ENCODE assay signal across 8 cellular contexts in genomic region chr19:6092329-6093286, GRCh38. TPM values are rescaled to one million over a fixed set of nuclear protein-coding genes. Genes with fewer than 3 reads are reported as not detected.
A peak's percentile ranks its signal among the peaks of the same experiment; 100 is the strongest.
DNase-seq lines count a peak whose midpoint lies in the region; ATAC-seq and TF ChIP-seq lines count a peak whose summit lies in the region.

No MANE protein-coding gene starts in this region.

- H3K36me3 ChIP-seq in HEK293 (ENCODE audit: control insufficient read depth in 2 of 2, insufficient read depth in 1 of 2, low read length in 2 of 2): no peaks in the 10 kb centered on the region

- ATAC-seq in GM21723 (IDR thresholded peaks at IDR 0.05; ENCODE audit: unreplicated experiment) (no peak), HG03025 (IDR thresholded peaks at IDR 0.05; ENCODE audit: low FRiP score, unreplicated experiment) (no peak), GM18520 (IDR thresholded peaks at IDR 0.05; ENCODE audit: unreplicated experiment) (no peak)

- POLR2A ChIA-PET in HEK293 (lab: Yijun Ruan, JAX): interaction anchor here (0.6 kb wide), 2 partner anchors 102 to 470 kb away, joined by 3 to 5 read pairs; partner anchors contain the start of genes SAFB and SAFB2

- no peak for TF ChIP-seq CTCF in HEK293 (tag by site-specific recombination; IDR thresholded peaks at IDR 0.05)
- no peak for TF ChIP-seq CTCF in fibroblast of mammary gland (conservative IDR thresholded peaks at IDR 0.05; ENCODE audit: control insufficient read depth, insufficient read depth, low read depth, low read length)

- no peaks in the 10 kb centered on the region for H3K9me3 ChIP-seq in HEK293 (ENCODE audit: control insufficient read depth, insufficient read depth, low read depth, low read length)

- peak; percentile 68 for DNase-seq in RPMI7951 (ENCODE audit: low read depth)
- peak; percentile 85 for DNase-seq in fibroblast of mammary gland (ENCODE audit: low read depth)
- peak; percentile 93 for DNase-seq in myocyte (ENCODE audit: low read depth)
- no peak for DNase-seq in activated T-cell treated with anti-CD3 and anti-CD28 coated beads, Interleukin-2, amount 50 U/mL, for 48 hours

- CTCF ChIA-PET in HEK293 (lab: Yijun Ruan, JAX): interaction anchor here (0.6 to 0.9 kb wide), 5 partner anchors 10 to 1334 kb away, joined by 3 to 6 read pairs (median 5); no protein-coding TSS in a partner anchor

- no peak overlapping the region for H3K27ac ChIP-seq in HEK293 (ENCODE audit: extremely low read depth, low read depth, low read length)

- H3K4me3 ChIP-seq in HEK293 (ENCODE audit: low read depth, low read length): no peak overlapping the region
- H3K4me3 ChIP-seq in fibroblast of mammary gland (ENCODE audit: control insufficient read depth, low read depth, low read length): peak overlapping the region; percentile 20

- H3K4me1 ChIP-seq in HEK293 (ENCODE audit: control insufficient read depth, insufficient read depth, low read length): peaks cover 8% of the 10 kb centered on the region

TF ChIP-seq in HEK293, 187 proteins besides CTCF, POLR2A, EP300 and RAD21 (continues in another document):
- TF ChIP-seq ZNF221 (tag by site-specific recombination; IDR thresholded peaks at IDR 0.05; ENCODE audit: borderline replicate concordance): no peak
- peak; percentile 78; the same call in 1 of the 2 replicates for TF ChIP-seq ZNF449 (tag by site-specific recombination; IDR thresholded peaks at IDR 0.05)
- TF ChIP-seq ZBTB17 (tag by site-specific recombination; IDR thresholded peaks at IDR 0.05): peak; percentile 65; the same call in 1 of the 2 replicates
- TF ChIP-seq REST (tag by site-specific recombination; IDR thresholded peaks at IDR 0.05): no peak
- peak; percentile 52 for TF ChIP-seq KLF1 (tag by site-specific recombination; IDR thresholded peaks at IDR 0.05)
- TF ChIP-seq ZNF433 (tag by site-specific recombination; IDR thresholded peaks at IDR 0.05; ENCODE audit: low read depth): no peak
- peak; percentile 45; the same call in 1 of the 2 replicates for TF ChIP-seq ZNF600 (tag by site-specific recombination; IDR thresholded peaks at IDR 0.05)
- no peak for TF ChIP-seq ZNF391 (tag by site-specific recombination; IDR thresholded peaks at IDR 0.05; ENCODE audit: borderline replicate concordance, low read depth)
- TF ChIP-seq ZNF148 (tag by site-specific recombination; IDR thresholded peaks at IDR 0.05; ENCODE audit: borderline replicate concordance): no peak
- no peak for TF ChIP-seq ZBTB11 (tag by site-specific recombination; conservative IDR thresholded peaks at IDR 0.05; ENCODE audit: low read depth)
- TF ChIP-seq ZNF223 (tag by site-specific recombination; IDR thresholded peaks at IDR 0.05): no peak
- TF ChIP-seq ZNF544 (tag by site-specific recombination; IDR thresholded peaks at IDR 0.05): no peak
- TF ChIP-seq OVOL3 (tag by site-specific recombination; IDR thresholded peaks at IDR 0.05): no peak

RNA-seq across cellular contexts. Expression of gene RFX2, which starts 17.7 kb away (rescaled TPM):
- total RNA-seq in RPMI7951 (2014; rRNA removed; shearing (Covaris generic)): 5.1 and 7.3 TPM in 2 replicates
- 5.8 and 9.4 TPM in 2 replicates for total RNA-seq in myocyte
- polyA plus RNA-seq in myocyte (2012): 9.7 TPM

RNA-seq across cellular contexts. Expression of gene ACSBG2, which starts 42.9 kb away (rescaled TPM):
- total RNA-seq in RPMI7951 (2014; rRNA removed; shearing (Covaris generic)): not detected in 2 replicates
- not detected in 2 replicates for total RNA-seq in myocyte
- polyA plus RNA-seq in myocyte (2012): 0.09 TPM

Comparison
In these comparisons a context has a peak if more than half of its experiments do, and no peak if none do; other contexts are left out.
1. DNase-seq: peak in RPMI7951 (single experiment), fibroblast of mammary gland (single experiment) and myocyte (single experiment); none in activated T-cell treated with anti-CD3 and anti-CD28 coated beads, Interleukin-2, amount 50 U/mL, for 48 hours (0 of 2).